16 cellular contexts compared by ENCODE assay signal in genomic region chr2:31228717-31229116, GRCh38. TPM values are rescaled to one million over a fixed set of nuclear protein-coding genes. Genes with fewer than 3 reads are reported as not detected.
DNase-seq lines count a peak whose midpoint lies in the region; TF ChIP-seq lines count a peak whose summit lies in the region.
"Had no signal": no experiment of that assay in that cellular context is flagged by ENCODE, and none has a peak within 500 bp of the region (broad histone marks: within the 10 kb centered on the region; RNA-seq: fewer than 3 reads in every experiment).

No MANE protein-coding gene starts in this region.

- no peaks in the 10 kb centered on the region for H3K36me3 Mint-ChIP-seq in endodermal cell (ENCODE audit: low read depth)
- H3K36me3 Mint-ChIP-seq in osteocyte (ENCODE audit: unreplicated experiment), result no peaks in the 10 kb centered on the region
- H3K36me3 Mint-ChIP-seq in T-helper 2 cell treated with Interferon-gamma antibody and Interleukin-4, amounts not matched to agents 5 μg/mL and 100 μg/mL, for 36 hours (ENCODE audit: low read depth), result no peaks in the 10 kb centered on the region
- no peaks in the 10 kb centered on the region for H3K36me3 Mint-ChIP-seq in mesothelial cell of epicardium
- H3K36me3 Mint-ChIP-seq: CD8-positive, alpha-beta T cell had no signal

- H3K4me3 Mint-ChIP-seq in endodermal cell (no peak overlapping the region), osteocyte (ENCODE audit: unreplicated experiment) (no peak overlapping the region), mesothelial cell of epicardium (no peak overlapping the region)
- no peak overlapping the region for H3K4me3 Mint-ChIP-seq in T-helper 2 cell treated with Interferon-gamma antibody and Interleukin-4, amounts not matched to agents 5 μg/mL and 100 μg/mL, for 36 hours
- H3K4me3 Mint-ChIP-seq: B cell; CD8-positive, alpha-beta T cell; GM23338 had no signal

- H3K4me1 ChIP-seq in MM.1S (ENCODE audit: low read length) (peaks cover 35% of the 10 kb centered on the region), endodermal cell (ENCODE audit: control insufficient read depth, insufficient read depth, low read length) (peaks cover 7% of the 10 kb centered on the region)

- H3K27ac ChIP-seq in MM.1S (ENCODE audit: low read length) (peak overlapping the region; percentile 4; the same call in 1 of the 2 replicates), endodermal cell (ENCODE audit: low read depth, low read length) (no peak overlapping the region)

- peak; percentile 24 for DNase-seq in activated CD8-positive, alpha-beta memory T cell treated with anti-CD3 and anti-CD28 coated beads for 24 hours
- no peak for DNase-seq in activated CD8-positive, alpha-beta memory T cell treated with anti-CD3 and anti-CD28 coated beads, Interleukin-2, amount 50 U/mL, for 48 hours
- DNase-seq in MM.1S (peak; percentile 52), endodermal cell (peak; percentile 36), osteocyte (ENCODE audit: extremely low spot score, unreplicated experiment) (peak; percentile 36), HK-2 (ENCODE audit: unreplicated experiment) (no peak), mesothelial cell of epicardium (ENCODE audit: low spot score in 2 of 2, unreplicated experiment in 2 of 2) (no peak)
- no peak for DNase-seq in T-helper 2 cell treated with Interferon-gamma antibody and Interleukin-4, amounts not matched to agents 5 μg/mL and 100 μg/mL, for 36 hours (ENCODE audit: low spot score)
- DNase-seq: Calu3, DMS79 treated with DMSO at 0.1 percent for 48 hours, GF-D8 had no signal

- peaks cover 5% of the 10 kb centered on the region for H3K27me3 Mint-ChIP-seq in endodermal cell (ENCODE audit: insufficient read depth)
- peaks cover 61% of the 10 kb centered on the region for H3K27me3 Mint-ChIP-seq in osteocyte (ENCODE audit: unreplicated experiment)
- H3K27me3 Mint-ChIP-seq in T-helper 2 cell treated with Interferon-gamma antibody and Interleukin-4, amounts not matched to agents 5 μg/mL and 100 μg/mL, for 36 hours (ENCODE audit: low read depth), result peaks cover 30% of the 10 kb centered on the region
- peaks cover 4% of the 10 kb centered on the region for H3K27me3 Mint-ChIP-seq in mesothelial cell of epicardium (ENCODE audit: low read depth)
- H3K27me3 Mint-ChIP-seq: B cell had no signal

- H3K4me3 ChIP-seq in MM.1S (ENCODE audit: low read length) (no peak overlapping the region), endodermal cell (ENCODE audit: low read length) (no peak overlapping the region)
- H3K4me3 ChIP-seq: BLaER1 treated with 17β-estradiol and CSF1 and Interleukin-3, amounts not matched to agents 10 nM and 100 nM; GM23338 had no signal

- H3K9me3 ChIP-seq in MM.1S (replicated peaks; ENCODE audit: insufficient read depth, low read length), result no peaks in the 10 kb centered on the region
- H3K9me3 ChIP-seq in endodermal cell (ENCODE audit: control insufficient read depth, low read length), result no peaks in the 10 kb centered on the region
- H3K9me3 ChIP-seq: BLaER1 treated with 17β-estradiol and CSF1 and Interleukin-3, amounts not matched to agents 10 nM and 100 nM had no signal

- WGBS in endodermal cell (ENCODE audit: insufficient coverage in 1 of 2, insufficient read length in 1 of 2), 2 experiments, result 93 to 100% methylated on average over 1 to 3 of the region's 3 CpGs

- H3K4me2 ChIP-seq in MM.1S (ENCODE audit: low read depth, low read length), result peak overlapping the region; percentile 15; the same call in 1 of the 2 replicates
- H3K4me2 ChIP-seq: GM23338 had no signal

- H3K9ac ChIP-seq in MM.1S (ENCODE audit: low read length) (no peak overlapping the region), endodermal cell (ENCODE audit: extremely low read depth, low read length, poor library complexity, severe bottlenecking) (no peak overlapping the region)
- H3K9ac ChIP-seq: BLaER1 treated with 17β-estradiol and CSF1 and Interleukin-3, amounts not matched to agents 10 nM and 100 nM had no signal

- H3K9me2 ChIP-seq in MM.1S (replicated peaks; ENCODE audit: insufficient read depth, low read length), result no peaks in the 10 kb centered on the region

- H3K27me3 ChIP-seq in MM.1S (replicated peaks; ENCODE audit: insufficient read depth, low read length) (no peaks in the 10 kb centered on the region), endodermal cell (ENCODE audit: control insufficient read depth, insufficient read depth, low read length, poor library complexity, severe bottlenecking) (no peaks in the 10 kb centered on the region)
- H3K27me3 ChIP-seq: BLaER1 treated with 17β-estradiol and CSF1 and Interleukin-3, amounts not matched to agents 10 nM and 100 nM had no signal

- no peak for TF ChIP-seq CTCF in MM.1S (IDR thresholded peaks at IDR 0.05; ENCODE audit: low read length)
- TF ChIP-seq CTCF in endodermal cell (conservative IDR thresholded peaks at IDR 0.05), result no peak
- no peak for TF ChIP-seq CTCF in osteocyte (IDR thresholded peaks at IDR 0.05)
- no peak for TF ChIP-seq CTCF in mesothelial cell of epicardium (IDR thresholded peaks at IDR 0.05; ENCODE audit: unreplicated experiment)

- H3K36me3 ChIP-seq in MM.1S (replicated peaks; ENCODE audit: insufficient read depth, low read length) (no peaks in the 10 kb centered on the region), endodermal cell (ENCODE audit: control insufficient read depth, insufficient read depth, low read length) (no peaks in the 10 kb centered on the region)
- H3K36me3 ChIP-seq: BLaER1 treated with 17β-estradiol and CSF1 and Interleukin-3, amounts not matched to agents 10 nM and 100 nM had no signal

- H4K20me1 ChIP-seq in MM.1S (ENCODE audit: insufficient read depth, low read length), result no peaks in the 10 kb centered on the region
- H4K20me1 ChIP-seq: BLaER1 treated with 17β-estradiol and CSF1 and Interleukin-3, amounts not matched to agents 10 nM and 100 nM had no signal

- H2AFZ ChIP-seq in MM.1S (ENCODE audit: low read length), result no peak overlapping the region
- H2AFZ ChIP-seq: GM23338 had no signal

- H3K9me3 Mint-ChIP-seq in endodermal cell (no peaks in the 10 kb centered on the region), osteocyte (ENCODE audit: unreplicated experiment) (no peaks in the 10 kb centered on the region), mesothelial cell of epicardium (no peaks in the 10 kb centered on the region)
- H3K9me3 Mint-ChIP-seq in T-helper 2 cell treated with Interferon-gamma antibody and Interleukin-4, amounts not matched to agents 5 μg/mL and 100 μg/mL, for 36 hours, result no peaks in the 10 kb centered on the region
- H3K9me3 Mint-ChIP-seq: CD8-positive, alpha-beta T cell; GM23338 had no signal

- H3K79me2 ChIP-seq in MM.1S (ENCODE audit: low read length), result no peaks in the 10 kb centered on the region

- no peaks in the 10 kb centered on the region for H3F3A ChIP-seq in MM.1S (ENCODE audit: insufficient read depth, low read length)

- H3K27ac Mint-ChIP-seq in endodermal cell (no peak overlapping the region), osteocyte (ENCODE audit: unreplicated experiment) (no peak overlapping the region), mesothelial cell of epicardium (no peak overlapping the region)
- no peak overlapping the region for H3K27ac Mint-ChIP-seq in T-helper 2 cell treated with Interferon-gamma antibody and Interleukin-4, amounts not matched to agents 5 μg/mL and 100 μg/mL, for 36 hours
- H3K27ac Mint-ChIP-seq: B cell; CD8-positive, alpha-beta T cell; GM23338 had no signal

- peaks cover 17% of the 10 kb centered on the region for H3K4me1 Mint-ChIP-seq in endodermal cell
- peaks cover 6% of the 10 kb centered on the region for H3K4me1 Mint-ChIP-seq in osteocyte (ENCODE audit: unreplicated experiment)
- peaks cover 11% of the 10 kb centered on the region for H3K4me1 Mint-ChIP-seq in T-helper 2 cell treated with Interferon-gamma antibody and Interleukin-4, amounts not matched to agents 5 μg/mL and 100 μg/mL, for 36 hours (ENCODE audit: low read depth)
- H3K4me1 Mint-ChIP-seq in mesothelial cell of epicardium, result peaks cover 43% of the 10 kb centered on the region

RNA-seq across cellular contexts. Expression of gene EHD3, which starts 5.2 kb away (rescaled TPM):
- total RNA-seq in endodermal cell (10 to 100 TPM; 10.7 to 15.5 TPM), osteocyte (25.9 and 26.2 TPM in 2 replicates), mesothelial cell of epicardium (12.7 to 13.2 TPM (median 12.9 TPM) in 3 replicates)
- polyA plus RNA-seq in endodermal cell (2013, experiment 1 of 2), result 8.2 TPM
- 9.2 TPM for polyA plus RNA-seq in endodermal cell (2013, experiment 2 of 2)

RNA-seq across cellular contexts. Expression of gene CAPN14, which starts 11.4 kb away (rescaled TPM):
- under 1 TPM; 0.31 to 0.40 TPM for total RNA-seq in endodermal cell
- polyA plus RNA-seq in endodermal cell (2013, experiment 1 of 2), result 0.28 TPM
- polyA plus RNA-seq in endodermal cell (2013, experiment 2 of 2), result 0.41 TPM
- 0.13 and 0.24 TPM in 2 replicates for total RNA-seq in osteocyte
- total RNA-seq in mesothelial cell of epicardium, result 0.40 to 0.54 TPM (median 0.47 TPM) in 3 replicates
- total RNA-seq: A172, GM23338 had no signal

Comparison
In these comparisons a context has a peak if more than half of its experiments do, and no peak if none do; other contexts are left out.
1. DNase-seq: peak in activated CD8-positive, alpha-beta memory T cell treated with anti-CD3 and anti-CD28 coated beads for 24 hours (single experiment), MM.1S (single experiment), endodermal cell (single experiment) and osteocyte (single experiment); none in activated CD8-positive, alpha-beta memory T cell treated with anti-CD3 and anti-CD28 coated beads, Interleukin-2, amount 50 U/mL, for 48 hours (single experiment), T-helper 2 cell treated with Interferon-gamma antibody and Interleukin-4, amounts not matched to agents 5 μg/mL and 100 μg/mL, for 36 hours (single experiment), HK-2 (single experiment) and mesothelial cell of epicardium (0 of 2).